In the genomic region with DNA sequence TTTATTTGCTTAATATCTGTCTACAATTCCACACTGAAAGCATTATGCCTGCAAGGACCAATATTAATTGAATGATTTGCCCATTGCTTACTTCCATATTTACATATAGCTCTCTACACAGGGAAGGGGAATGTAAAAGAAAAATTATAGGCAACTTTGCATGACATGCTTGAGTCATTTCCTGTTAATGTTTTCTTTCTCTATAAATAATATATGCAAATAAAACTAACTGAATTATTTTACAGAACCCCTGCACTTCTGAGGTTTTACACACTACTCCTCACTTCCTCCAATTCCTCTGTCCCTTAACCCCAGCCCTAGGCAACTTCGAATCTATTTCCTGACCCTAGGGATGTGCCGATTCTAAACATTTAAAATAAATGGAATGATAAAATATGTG, we compare ENCODE assay signal across 18 cellular contexts.
"Had no signal": no experiment of that assay in that cellular context is flagged by ENCODE, and none has a peak within 500 bp of the region (broad histone marks: within the 10 kb centered on the region; RNA-seq: fewer than 3 reads in every experiment).

No MANE protein-coding gene starts in this region.

- H3K27ac ChIP-seq: ascending aorta, left ventricle myocardium inferior, neutrophil, parathyroid adenoma, stomach, testis, WERI-Rb-1 had no signal

- H2AFZ ChIP-seq: parathyroid adenoma had no signal

- ATAC-seq: activated CD8-positive, alpha-beta memory T cell treated with anti-CD3 and anti-CD28 coated beads, Interleukin-2, amount 10 ng/mL, durations not matched to agents 7 days and 5 days; esophagus mucosa; natural killer cell had no signal

- H3K36me3 ChIP-seq: ascending aorta, left ventricle myocardium inferior, neutrophil, stomach, WERI-Rb-1 had no signal

- H3K9ac ChIP-seq: parathyroid adenoma had no signal

- H3K79me2 ChIP-seq: parathyroid adenoma had no signal

- H3K4me1 ChIP-seq: ascending aorta, left ventricle myocardium inferior, parathyroid adenoma, stomach, testis had no signal

- H3K27me3 ChIP-seq: ascending aorta, neutrophil, stomach, testis had no signal

- H3K4me3 ChIP-seq: ascending aorta, left ventricle myocardium inferior, stomach, testis had no signal

- DNase-seq: activated CD4-positive, alpha-beta memory T cell treated with anti-CD3 and anti-CD28 coated beads for 36 hours; activated CD8-positive, alpha-beta memory T cell treated with anti-CD3 and anti-CD28 coated beads, Interleukin-2, amount 10 ng/mL, durations not matched to agents 7 days and 5 days; activated naive CD4-positive, alpha-beta T cell treated with anti-CD3 and anti-CD28 coated beads for 36 hours; activated T-cell treated with anti-CD3 and anti-CD28 coated beads, Interleukin-2, amount 50 U/mL, for 1 hour; hippocampal formation; kidney; left ventricle myocardium inferior; natural killer cell; retina; stimulated activated CD4-positive, alpha-beta T cell treated with anti-CD3 and anti-CD28 coated beads, Interleukin-12 subunit alpha, Interleukin-12 subunit beta, amount 100 ng/mL, for 4 hours; stimulated activated CD4-positive, alpha-beta T cell treated with anti-CD3 and anti-CD28 coated beads, Interleukin-2, amount 100 ng/mL, for 24 hours; stomach; testis; WERI-Rb-1 had no signal

- H3K9me3 ChIP-seq: ascending aorta, left ventricle myocardium inferior, neutrophil, stomach, testis had no signal
